Comparison of ENCODE assay signal across 1 cellular context in the genomic region with DNA sequence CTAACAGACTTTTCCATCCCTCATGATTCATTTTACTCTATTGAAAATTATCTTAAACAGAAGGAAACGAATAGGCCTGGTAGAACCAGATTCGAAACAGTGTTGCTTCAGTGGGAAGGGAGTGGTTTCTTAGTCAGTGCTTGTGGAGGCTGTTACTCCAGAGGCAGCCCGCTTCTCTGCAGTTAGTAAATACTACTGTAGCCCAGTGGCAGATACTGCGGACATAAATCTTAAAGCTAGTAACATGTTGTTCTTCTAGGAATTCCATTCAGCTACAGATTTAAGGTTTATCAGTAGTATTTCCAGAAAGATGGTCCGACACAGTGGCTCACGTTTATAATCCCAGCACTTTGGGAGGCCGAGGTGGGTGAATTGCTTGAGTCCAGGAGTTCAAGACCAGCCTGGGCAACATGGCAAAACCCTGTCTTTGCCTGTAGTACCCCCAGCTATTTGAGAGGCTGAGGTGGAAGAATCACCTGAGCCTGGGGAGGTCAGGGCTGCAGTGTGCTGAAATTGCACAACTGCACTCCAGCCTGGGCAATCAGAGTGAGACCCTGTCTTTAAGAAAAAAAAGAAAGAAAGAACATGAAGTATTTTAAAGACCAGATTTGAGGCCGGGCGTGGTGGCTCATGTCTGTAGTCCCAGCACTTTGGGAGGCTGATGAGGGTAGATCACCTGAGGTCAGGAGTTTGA.
TF ChIP-seq lines count a peak whose summit lies in the region.

No MANE protein-coding gene starts in this region.

TF ChIP-seq in SK-N-SH treated with all-trans-retinoic acid at 6 μM for 48 hours, 23 proteins besides CTCF, POLR2A, EP300 and RAD21 (continued from another document):
- no peak for TF ChIP-seq ZNF70 (CRISPR knock-in tag; IDR thresholded peaks at IDR 0.05)
